18 cellular contexts compared by ENCODE assay signal in genomic region chr2:174053784-174054183, GRCh38.
DNase-seq lines count a peak whose midpoint lies in the region; ATAC-seq and TF ChIP-seq lines count a peak whose summit lies in the region.
"Had no signal": no experiment of that assay in that cellular context is flagged by ENCODE, and none has a peak within 500 bp of the region (broad histone marks: within the 10 kb centered on the region; RNA-seq: fewer than 3 reads in every experiment).

No MANE protein-coding gene starts in this region.

- H3K79me2 ChIP-seq in mesendoderm (ENCODE audit: control insufficient read depth, insufficient read depth, low read length), result no peaks in the 10 kb centered on the region

- peak overlapping the region; percentile 5 for H2BK120ac ChIP-seq in mesendoderm (ENCODE audit: low read depth, low read length)

- BruUV-seq in Caco-2 (replicated peaks; lab: Mats Ljungman, UMichigan) (no TSS peak), Panc1 (replicated peaks; lab: Mats Ljungman, UMichigan) (no TSS peak)

- intact Hi-C loops in Caco-2 (cut with micrococcal nuclease; ENCODE audit: unreplicated experiment) (loop anchor here (1.0 to 5.0 kb wide), 4 partner anchors 10 to 284 kb away; no protein-coding TSS in a partner anchor), Panc1 (cut with micrococcal nuclease; ENCODE audit: unreplicated experiment) (no loop called here)
- intact Hi-C loops in naive thymus-derived CD4-positive, alpha-beta T cell (cut with micrococcal nuclease), result no loop called here

- peaks cover 34% of the 10 kb centered on the region for H3K4me1 Mint-ChIP-seq in Caco-2 (ENCODE audit: low read depth, unreplicated experiment)
- no peaks in the 10 kb centered on the region for H3K4me1 Mint-ChIP-seq in stimulated activated effector memory CD8-positive, alpha-beta T cell treated with anti-CD3 and anti-CD28 coated beads, Interleukin-12 subunit alpha, Interleukin-12 subunit beta, amount 100 ng/mL, for 72 hours
- no peaks in the 10 kb centered on the region for H3K4me1 Mint-ChIP-seq in naive thymus-derived CD4-positive, alpha-beta T cell
- H3K4me1 Mint-ChIP-seq: CD4-positive, CD25-positive, alpha-beta regulatory T cell; memory B cell; stimulated activated naive B cell treated with anti-CD40 and anti-IgM and Interleukin-4, amounts not matched to agents 10 μg/mL and 1 μg/mL and 100 μg/mL, for 72 hours had no signal

- H3K27ac Mint-ChIP-seq in Caco-2 (ENCODE audit: unreplicated experiment), result peak overlapping the region; percentile 90
- no peak overlapping the region for H3K27ac Mint-ChIP-seq in stimulated activated effector memory CD8-positive, alpha-beta T cell treated with anti-CD3 and anti-CD28 coated beads, Interleukin-12 subunit alpha, Interleukin-12 subunit beta, amount 100 ng/mL, for 72 hours
- H3K27ac Mint-ChIP-seq in naive thymus-derived CD4-positive, alpha-beta T cell, result no peak overlapping the region
- H3K27ac Mint-ChIP-seq: CD4-positive, CD25-positive, alpha-beta regulatory T cell; IgD-negative memory B cell; memory B cell; stimulated activated naive B cell treated with anti-CD40 and anti-IgM and Interleukin-4, amounts not matched to agents 10 μg/mL and 1 μg/mL and 100 μg/mL, for 72 hours had no signal

- H3K36me3 ChIP-seq in Caco-2 (ENCODE audit: control insufficient read depth, insufficient read depth, low read length) (no peaks in the 10 kb centered on the region), Panc1 (ENCODE audit: control insufficient read depth, insufficient read depth, low read length) (no peaks in the 10 kb centered on the region), mesendoderm (ENCODE audit: control insufficient read depth, insufficient read depth, low read length) (no peaks in the 10 kb centered on the region)
- no peaks in the 10 kb centered on the region for H3K36me3 ChIP-seq in naive thymus-derived CD4-positive, alpha-beta T cell (ENCODE audit: control insufficient read depth in 2 of 3, insufficient read depth in 3 of 3, low read length in 3 of 3)
- H3K36me3 ChIP-seq: upper lobe of right lung had no signal

- H2AK5ac ChIP-seq in mesendoderm (ENCODE audit: low read length), result no peak overlapping the region

- H4K8ac ChIP-seq in mesendoderm (ENCODE audit: low read depth, low read length), result no peak overlapping the region

- peak overlapping the region; percentile 4 for H3K4ac ChIP-seq in mesendoderm (ENCODE audit: low read depth, low read length)

- peak overlapping the region; percentile 75 for H3K56ac ChIP-seq in mesendoderm (ENCODE audit: low read length)

- no CpG with 5 or more reads among the region's 5 CpGs for WGBS in mesendoderm (ENCODE audit: extremely low coverage, insufficient coverage, low lambda C conversion rate)

- DNase-seq in Caco-2 (peak; percentile 41 to 50), Panc1 (ENCODE audit: low read depth, low spot score) (no peak), mesendoderm (peak; percentile 80), NK-92 (lab: John Stamatoyannopoulos, UW; ENCODE audit: unreplicated experiment) (no peak), NCI-H226 (no peak)
- no peak for DNase-seq in stimulated activated effector memory CD8-positive, alpha-beta T cell treated with anti-CD3 and anti-CD28 coated beads, Interleukin-12 subunit alpha, Interleukin-12 subunit beta, amount 100 ng/mL, for 72 hours (ENCODE audit: low spot score in 2 of 2)
- DNase-seq in naive thymus-derived CD4-positive, alpha-beta T cell, result no peak
- DNase-seq: activated CD4-positive, alpha-beta T cell treated with anti-CD3 and anti-CD28 coated beads for 1 hour; activated gamma-delta T cell; aorta; CD4-positive, CD25-positive, alpha-beta regulatory T cell; cortex of kidney; NCI-H748 treated with DMSO at 0.1 percent for 48 hours; stimulated activated naive B cell treated with anti-CD40 and anti-IgM and Interleukin-4, amounts not matched to agents 10 μg/mL and 1 μg/mL and 100 μg/mL, for 72 hours; upper lobe of right lung had no signal

- peak overlapping the region; percentile 77 for H3K4me3 Mint-ChIP-seq in Caco-2 (ENCODE audit: unreplicated experiment)
- no peak overlapping the region for H3K4me3 Mint-ChIP-seq in stimulated activated effector memory CD8-positive, alpha-beta T cell treated with anti-CD3 and anti-CD28 coated beads, Interleukin-12 subunit alpha, Interleukin-12 subunit beta, amount 100 ng/mL, for 72 hours
- no peak overlapping the region for H3K4me3 Mint-ChIP-seq in naive thymus-derived CD4-positive, alpha-beta T cell
- H3K4me3 Mint-ChIP-seq: CD4-positive, CD25-positive, alpha-beta regulatory T cell; IgD-negative memory B cell; memory B cell; stimulated activated naive B cell treated with anti-CD40 and anti-IgM and Interleukin-4, amounts not matched to agents 10 μg/mL and 1 μg/mL and 100 μg/mL, for 72 hours had no signal

- H3K79me1 ChIP-seq in mesendoderm (ENCODE audit: low read length), result no peaks in the 10 kb centered on the region

- peak overlapping the region; percentile 54 for H3K18ac ChIP-seq in mesendoderm (ENCODE audit: low read length)

- peak overlapping the region; percentile 38 for H3K9ac ChIP-seq in mesendoderm (ENCODE audit: low read length)

- H3K27me3 ChIP-seq in Caco-2 (replicated peaks; ENCODE audit: control insufficient read depth, insufficient read depth, low read length) (no peaks in the 10 kb centered on the region), Panc1 (ENCODE audit: control insufficient read depth, insufficient read depth, low read length) (no peaks in the 10 kb centered on the region), mesendoderm (ENCODE audit: insufficient read depth, low read length, poor library complexity) (no peaks in the 10 kb centered on the region)
- no peaks in the 10 kb centered on the region for H3K27me3 ChIP-seq in naive thymus-derived CD4-positive, alpha-beta T cell (ENCODE audit: control insufficient read depth in 2 of 2, insufficient read depth in 2 of 2, low read length in 2 of 2)
- H3K27me3 ChIP-seq: upper lobe of right lung had no signal

- no peak overlapping the region for H4K5ac ChIP-seq in mesendoderm (ENCODE audit: low read length)

- peak overlapping the region; percentile 36 for H3K4me3 ChIP-seq in Caco-2 (ENCODE audit: low read depth, low read length)
- peak overlapping the region in 1 of 2 experiments; percentile 10; a peak in 2 of 4 replicates for H3K4me3 ChIP-seq in Panc1 (ENCODE audit: low read depth in 2 of 2, low read length in 2 of 2)
- H3K4me3 ChIP-seq in mesendoderm (ENCODE audit: low read length), result no peak overlapping the region
- no peak overlapping the region for H3K4me3 ChIP-seq in naive thymus-derived CD4-positive, alpha-beta T cell (ENCODE audit: low read length)
- H3K4me3 ChIP-seq: upper lobe of right lung had no signal

- no peaks in the 10 kb centered on the region for H3K27me3 Mint-ChIP-seq in Caco-2 (ENCODE audit: insufficient read depth, unreplicated experiment)
- peaks cover 5 to 18% (median 16%) of the 10 kb centered on the region in 5 donors for H3K27me3 Mint-ChIP-seq in naive thymus-derived CD4-positive, alpha-beta T cell

- H2BK15ac ChIP-seq in mesendoderm (replicated peaks; ENCODE audit: low read depth), result no peak overlapping the region

- H3K4me1 ChIP-seq in Caco-2 (peaks cover 40% of the 10 kb centered on the region), Panc1 (ENCODE audit: control insufficient read depth, insufficient read depth, low read length) (0 out of 2 replicates have a peak, but pooled peaks cover 2% of the 10 kb centered on the region), mesendoderm (ENCODE audit: control insufficient read depth, low read depth, low read length) (peaks cover 18% of the 10 kb centered on the region)
- no peaks in the 10 kb centered on the region for H3K4me1 ChIP-seq in naive thymus-derived CD4-positive, alpha-beta T cell (ENCODE audit: control insufficient read depth in 2 of 2, insufficient read depth in 2 of 2, low read length in 2 of 2)

- H3K9me3 Mint-ChIP-seq in Caco-2 (ENCODE audit: unreplicated experiment), result peaks cover 11% of the 10 kb centered on the region
- peaks cover 2% of the 10 kb centered on the region for H3K9me3 Mint-ChIP-seq in stimulated activated effector memory CD8-positive, alpha-beta T cell treated with anti-CD3 and anti-CD28 coated beads, Interleukin-12 subunit alpha, Interleukin-12 subunit beta, amount 100 ng/mL, for 72 hours
- H3K9me3 Mint-ChIP-seq in naive thymus-derived CD4-positive, alpha-beta T cell, result peaks cover 0 to 7% (median 3%) of the 10 kb centered on the region in 11 donors

- no peak for TF ChIP-seq CTCF in Caco-2 (IDR thresholded peaks at IDR 0.05; ENCODE audit: insufficient read depth in 1 of 2, low read depth in 1 of 2, low read length in 1 of 2, severe bottlenecking in 1 of 2, unreplicated experiment in 1 of 2)
- no peak for TF ChIP-seq CTCF in Panc1 (IDR thresholded peaks at IDR 0.05)

- H3K27ac ChIP-seq in Panc1 (ENCODE audit: low read length), result no peak overlapping the region
- H3K27ac ChIP-seq in mesendoderm (ENCODE audit: low read depth, low read length), result peak overlapping the region; percentile 59
- no peak overlapping the region for H3K27ac ChIP-seq in naive thymus-derived CD4-positive, alpha-beta T cell (ENCODE audit: low read depth, low read length)
- H3K27ac ChIP-seq: upper lobe of right lung had no signal

- peaks cover 15% of the 10 kb centered on the region for H3K36me3 Mint-ChIP-seq in Caco-2 (ENCODE audit: insufficient read depth, unreplicated experiment)
- no peaks in the 10 kb centered on the region for H3K36me3 Mint-ChIP-seq in stimulated activated effector memory CD8-positive, alpha-beta T cell treated with anti-CD3 and anti-CD28 coated beads, Interleukin-12 subunit alpha, Interleukin-12 subunit beta, amount 100 ng/mL, for 72 hours
- H3K36me3 Mint-ChIP-seq in naive thymus-derived CD4-positive, alpha-beta T cell, result peaks cover 0 to 4% (median 0%) of the 10 kb centered on the region in 5 donors
- H3K36me3 Mint-ChIP-seq: IgD-negative memory B cell; stimulated activated naive B cell treated with anti-CD40 and anti-IgM and Interleukin-4, amounts not matched to agents 10 μg/mL and 1 μg/mL and 100 μg/mL, for 72 hours had no signal

- CTCF ChIA-PET in Caco-2 (lab: Charles Lee) (interaction anchor here (0.7 kb wide), 1 partner anchor 46 kb away, joined by 6 read pairs; no protein-coding TSS in a partner anchor), Panc1 (lab: Charles Lee) (no interaction called here)
- CTCF ChIA-PET in naive thymus-derived CD4-positive, alpha-beta T cell (lab: Charles Lee), result no interaction called here

- POLR2A ChIA-PET in Caco-2 (lab: Charles Lee), result interaction anchor here (1.2 kb wide), 1 partner anchor 89 kb away, joined by 3 read pairs; no protein-coding TSS in a partner anchor
- POLR2A ChIA-PET in Panc1 (lab: Charles Lee), result no interaction called here
- POLR2A ChIA-PET in naive thymus-derived CD4-positive, alpha-beta T cell (lab: Charles Lee), result no interaction called here

- peak overlapping the region; percentile 70 for H2BK5ac ChIP-seq in mesendoderm (ENCODE audit: low read length)

- in situ Hi-C loops in Panc1 (cut with HindIII; ENCODE audit: low pct_unique_long_range_greater_than_20kb, low sequenced_read_pairs), result no loop called here

- H3K4me2 ChIP-seq in mesendoderm (ENCODE audit: low read length), result peak overlapping the region; percentile 25

- ATAC-seq in Panc1 (0 out of 2 replicates have a peak, but pooled peaks have one; percentile 37), esophagus mucosa (peak; percentile 62)
- no peak for ATAC-seq in stimulated activated effector memory CD8-positive, alpha-beta T cell treated with anti-CD3 and anti-CD28 coated beads, Interleukin-12 subunit alpha, Interleukin-12 subunit beta, amount 100 ng/mL, for 72 hours
- no peak for ATAC-seq in naive thymus-derived CD4-positive, alpha-beta T cell
- ATAC-seq: stimulated activated naive B cell treated with anti-CD40 and anti-IgM and Interleukin-4, amounts not matched to agents 10 μg/mL and 1 μg/mL and 100 μg/mL, for 72 hours; upper lobe of right lung had no signal

- H3K9me3 ChIP-seq in Caco-2 (no peaks in the 10 kb centered on the region), Panc1 (ENCODE audit: control insufficient read depth, insufficient read depth, low read depth, low read length) (no peaks in the 10 kb centered on the region)
- H3K9me3 ChIP-seq in naive thymus-derived CD4-positive, alpha-beta T cell (ENCODE audit: control insufficient read depth in 2 of 3, low read length in 3 of 3), result no peaks in the 10 kb centered on the region
- H3K9me3 ChIP-seq: upper lobe of right lung had no signal

- H3K23ac ChIP-seq in mesendoderm (ENCODE audit: low read length), result no peak overlapping the region

Comparison
In these comparisons a context has a peak if more than half of its experiments do, and no peak if none do; other contexts are left out.
1. DNase-seq: peak in Caco-2 (2 of 2) and mesendoderm (single experiment); none in Panc1 (single experiment), NK-92 (single experiment), stimulated activated effector memory CD8-positive, alpha-beta T cell treated with anti-CD3 and anti-CD28 coated beads, Interleukin-12 subunit alpha, Interleukin-12 subunit beta, amount 100 ng/mL, for 72 hours (0 of 2), NCI-H226 (single experiment) and naive thymus-derived CD4-positive, alpha-beta T cell (0 of 9).
2. ATAC-seq: peak in Panc1 (single experiment) and esophagus mucosa (single experiment); none in stimulated activated effector memory CD8-positive, alpha-beta T cell treated with anti-CD3 and anti-CD28 coated beads, Interleukin-12 subunit alpha, Interleukin-12 subunit beta, amount 100 ng/mL, for 72 hours (single experiment) and naive thymus-derived CD4-positive, alpha-beta T cell (single experiment).